In genomic region chr12:116096874-116097273, GRCh38 we compare ENCODE assay signal across 26 cellular contexts.
"Had no signal": no experiment of that assay in that cellular context is flagged by ENCODE, and none has a peak within 500 bp of the region (broad histone marks: within the 10 kb centered on the region; RNA-seq: fewer than 3 reads in every experiment).

No MANE protein-coding gene starts in this region.

- H3K9me3 ChIP-seq: neutrophil, pancreas, psoas muscle, spleen, stomach, thoracic aorta, thyroid gland, tibial nerve, upper lobe of left lung, vagina had no signal

- H3K27ac ChIP-seq: neutrophil, pancreas, psoas muscle, skin epidermis, spleen, stomach, thoracic aorta, thyroid gland, tibial nerve, upper lobe of left lung, vagina had no signal

- H3K36me3 ChIP-seq: pancreas, thoracic aorta, thyroid gland, vagina had no signal

- H3K4me2 ChIP-seq: smooth muscle cell had no signal

- ATAC-seq: naive thymus-derived CD8-positive, alpha-beta T cell; natural killer cell treated with Interleukin-12 subunit alpha and Interleukin-12 subunit beta and Interleukin-15 and Interleukin-18, amount 100 ng/mL, for 72 hours; pancreas; psoas muscle; right cardiac atrium; sciatic nerve; stimulated activated memory B cell treated with anti-CD40 and anti-IgM and Interleukin-4, amounts not matched to agents 10 μg/mL and 1 μg/mL and 100 μg/mL, for 72 hours had no signal

- H3K27me3 ChIP-seq: neutrophil, pancreas, spleen, stomach, thyroid gland, tibial nerve, upper lobe of left lung, vagina had no signal

- FAIRE-seq: pancreas, urothelium cell line had no signal

- H3K4me3 ChIP-seq: pancreas, psoas muscle, skin epidermis, smooth muscle cell, spleen, stomach, thoracic aorta, thyroid gland, tibial nerve, upper lobe of left lung, vagina had no signal

- DNase-seq: naive thymus-derived CD8-positive, alpha-beta T cell; nephron progenitor cell; nucleus accumbens; pancreas; psoas muscle; spleen; stimulated activated CD4-positive, alpha-beta T cell treated with anti-CD3 and anti-CD28 coated beads, Interleukin-12 subunit alpha, Interleukin-12 subunit beta, amount 100 ng/mL, for 4 hours; stimulated activated CD4-positive, alpha-beta T cell treated with anti-CD3 and anti-CD28 coated beads, Interleukin-1b, Interleukin-23, amount 100 ng/mL, for 48 hours; stimulated activated CD4-positive, alpha-beta T cell treated with anti-CD3 and anti-CD28 coated beads, Interleukin-4, amount 100 ng/mL, for 1 hour; stimulated activated CD4-positive, alpha-beta T cell treated with anti-CD3 and anti-CD28 coated beads, Interleukin-4, amount 100 ng/mL, for 4 hours; stimulated activated CD8-positive, alpha-beta memory T cell treated with anti-CD3 and anti-CD28 coated beads, Interleukin-4, amount 100 ng/mL, for 48 hours; stimulated activated naive CD4-positive, alpha-beta T cell; stomach; thyroid gland; upper lobe of left lung had no signal
